Comparison of ENCODE assay signal across 9 cellular contexts in genomic region chr4:105551968-105552746, GRCh38. TPM values are rescaled to one million over a fixed set of nuclear protein-coding genes. Genes with fewer than 3 reads are reported as not detected.
DNase-seq lines count a peak whose midpoint lies in the region; ATAC-seq and TF ChIP-seq lines count a peak whose summit lies in the region.
"Had no signal": no experiment of that assay in that cellular context is flagged by ENCODE, and none has a peak within 500 bp of the region (broad histone marks: within the 10 kb centered on the region; RNA-seq: fewer than 3 reads in every experiment).

Gene ARHGEF38, plus strand, starts transcription at chr4:105552620. Its CDS starts 146 bp downstream, at chr4:105552766.

- H2AFZ ChIP-seq in GM23248 = no peak within 1 kb of the TSS

- no peak for TF ChIP-seq CTCF in epithelial cell of proximal tubule (conservative IDR thresholded peaks at IDR 0.05; ENCODE audit: low read depth, low read length)
- TF ChIP-seq CTCF in coronary artery (IDR thresholded peaks at IDR 0.05) = no peak

- no peak within 1 kb of the TSS for H3K27ac ChIP-seq in GM23248
- no peak within 1 kb of the TSS for H3K27ac ChIP-seq in rectal smooth muscle tissue (ENCODE audit: low read depth, low read length)
- no peak within 1 kb of the TSS for H3K27ac ChIP-seq in coronary artery

- no peaks in the 10 kb centered on the region for H3K9me2 ChIP-seq in GM23248 (ENCODE audit: insufficient read depth)

- in situ Hi-C loops in GM23248 (cut with MboI) = no loop called here

- H3K9ac ChIP-seq in GM23248 = no peak within 1 kb of the TSS
- peak within 1 kb of the TSS; percentile 53 for H3K9ac ChIP-seq in rectal smooth muscle tissue (ENCODE audit: low read length)

- H3F3A ChIP-seq in GM23248 (ENCODE audit: insufficient read depth) = no peaks in the 10 kb centered on the region

- WGBS in GM23248 (ENCODE audit: low coverage in 1 of 2, low lambda C conversion rate in 2 of 2, missing lambda C conversion rate in 2 of 2), 2 experiments = 10 to 11% methylated on average over 11 of the region's 11 CpGs

- no peaks in the 10 kb centered on the region for H3K79me2 ChIP-seq in GM23248 (ENCODE audit: insufficient read depth)

- no peaks in the 10 kb centered on the region for H4K20me1 ChIP-seq in GM23248 (ENCODE audit: insufficient read depth)

- H3K4me3 ChIP-seq in GM23248 (no peak within 1 kb of the TSS), epithelial cell of proximal tubule (ENCODE audit: low read depth, low read length) (peak within 1 kb of the TSS; percentile 52), rectal smooth muscle tissue (ENCODE audit: low read length) (peak within 1 kb of the TSS; percentile 49), coronary artery (no peak within 1 kb of the TSS)

- H3K9me3 ChIP-seq in GM23248 (ENCODE audit: low read depth) = no peaks in the 10 kb centered on the region

- ATAC-seq in HG03342 (IDR thresholded peaks at IDR 0.05; ENCODE audit: unreplicated experiment) = no peak

- H3K27me3 ChIP-seq in GM23248 (replicated peaks; ENCODE audit: insufficient read depth) (no peaks in the 10 kb centered on the region), rectal smooth muscle tissue (ENCODE audit: control insufficient read depth, insufficient read depth, low read length) (no peaks in the 10 kb centered on the region)

- H3K4me2 ChIP-seq in GM23248 (ENCODE audit: unreplicated experiment) = no peak within 1 kb of the TSS

- DNase-seq in GM23248 = peak; percentile 20
- DNase-seq in NCI-H526 (lab: John Stamatoyannopoulos, UW) = peak; percentile 94 to 96
- peak; percentile 94 for DNase-seq in epithelial cell of proximal tubule (ENCODE audit: low read depth)
- no peak for DNase-seq in NCI-H446 (lab: John Stamatoyannopoulos, UW)
- DNase-seq in coronary artery (ENCODE audit: low spot score) = no peak
- no peak for DNase-seq in NAMALWA (ENCODE audit: low spot score)

- H3K36me3 ChIP-seq in GM23248 (ENCODE audit: low read depth) (no peaks in the 10 kb centered on the region), rectal smooth muscle tissue (ENCODE audit: control insufficient read depth, insufficient read depth, low read length) (no peaks in the 10 kb centered on the region)

- no peaks in the 10 kb centered on the region for H3K4me1 ChIP-seq in GM23248 (ENCODE audit: insufficient read depth)
- H3K4me1 ChIP-seq in rectal smooth muscle tissue (ENCODE audit: control insufficient read depth, insufficient read depth, low read length) = no peaks in the 10 kb centered on the region

RNA-seq across cellular contexts. Expression of gene ARHGEF38, which starts in this region (rescaled TPM):
- not detected in 2 replicates for total RNA-seq in GM23248 (2014; rRNA removed; shearing (Covaris generic))
- not detected in 2 replicates for polyA plus RNA-seq in GM23248 (2016; fragmentation: Nextera tagmentation; extraction: Ambion mirVana)
- 0.07 and 0.46 TPM in 2 replicates for total RNA-seq in epithelial cell of proximal tubule
- total RNA-seq: skeletal muscle tissue had no signal

Comparison
In these comparisons a context has a peak if more than half of its experiments do, and no peak if none do; other contexts are left out.
1. Peak in DNase-seq in GM23248; RNA of the gene not detected or under 1 TPM.
2. Peak in DNase-seq and H3K4me3 ChIP-seq in epithelial cell of proximal tubule; RNA of the gene not detected or under 1 TPM.
3. DNase-seq: peak in NCI-H526 (2 of 2); none in NCI-H446 (0 of 2), coronary artery (single experiment) and NAMALWA (single experiment).